4 cellular contexts compared by ENCODE assay signal in genomic region chr2:2561346-2562095, GRCh38.
"Had no signal": no experiment of that assay in that cellular context is flagged by ENCODE, and none has a peak within 500 bp of the region (broad histone marks: within the 10 kb centered on the region; RNA-seq: fewer than 3 reads in every experiment).

No MANE protein-coding gene starts in this region.

- H3K4me3 ChIP-seq: GM23338 had no signal

- DNase-seq: H9, HCEC 1CT, IMR-90 had no signal
